Comparison of ENCODE assay signal across 8 cellular contexts in the genomic region with DNA sequence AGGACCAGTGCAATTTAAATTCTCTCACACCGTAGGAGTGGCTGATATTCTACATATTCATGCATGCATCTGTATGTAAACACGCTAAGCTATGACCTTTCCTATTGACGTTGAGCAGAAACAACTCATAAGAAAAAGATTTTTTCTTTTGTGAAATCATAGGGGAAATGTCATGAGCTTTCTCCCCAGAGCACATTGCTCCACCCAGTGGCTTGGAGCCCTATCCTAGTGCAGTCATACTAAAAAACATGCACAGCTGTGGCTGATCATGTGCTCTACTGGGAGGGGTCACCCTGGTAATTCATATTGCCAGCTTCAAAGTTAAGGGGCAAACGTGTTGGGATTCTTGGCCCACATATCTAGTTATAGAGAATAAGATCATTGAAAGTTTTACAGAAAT. TPM values are rescaled to one million over a fixed set of nuclear protein-coding genes. Genes with fewer than 3 reads are reported as not detected.
DNase-seq lines count a peak whose midpoint lies in the region; ATAC-seq and TF ChIP-seq lines count a peak whose summit lies in the region.

No MANE protein-coding gene starts in this region.

- TF ChIP-seq POLR2A in breast epithelium (IDR thresholded peaks at IDR 0.05): no peak

- no peak for ATAC-seq in HG02970 (IDR thresholded peaks at IDR 0.05; ENCODE audit: low FRiP score, unreplicated experiment)
- no peak for ATAC-seq in HG03521 (IDR thresholded peaks at IDR 0.05; ENCODE audit: unreplicated experiment)

- TF ChIP-seq CTCF in breast epithelium (IDR thresholded peaks at IDR 0.05): no peak

- H3K4me1 ChIP-seq in breast epithelium (peaks cover 0 to 5% of the 10 kb centered on the region in 2 donors), mucosa of rectum (ENCODE audit: control insufficient read depth in 2 of 2, insufficient read depth in 2 of 2, low read length in 2 of 2) (peaks cover 18 to 29% of the 10 kb centered on the region in 2 donors)

- no peaks in the 10 kb centered on the region for H3K36me3 ChIP-seq in breast epithelium
- no peaks in the 10 kb centered on the region for H3K36me3 ChIP-seq in mucosa of rectum (ENCODE audit: control insufficient read depth in 2 of 2, insufficient read depth in 2 of 2, low read length in 2 of 2)

- H3K27me3 ChIP-seq in breast epithelium (no peaks in the 10 kb centered on the region), mucosa of rectum (ENCODE audit: control insufficient read depth in 2 of 2, insufficient read depth in 2 of 2, low read length in 2 of 2) (no peaks in the 10 kb centered on the region)

- DNase-seq in AG20443 (ENCODE audit: low spot score) (peak; percentile 81), LHCN-M2 (ENCODE audit: low read depth) (peak; percentile 83), breast epithelium (ENCODE audit: low spot score in 2 of 2) (no peak), cortex of kidney (lab: John Stamatoyannopoulos, UW) (no peak)
- DNase-seq in effector CD4-positive, alpha-beta T cell: no peak

- H3K9ac ChIP-seq in mucosa of rectum (ENCODE audit: low read depth in 1 of 2, low read length in 2 of 2): no peak overlapping the region

- peak overlapping the region; percentile 56 to 72 for H3K27ac ChIP-seq in breast epithelium
- H3K27ac ChIP-seq in mucosa of rectum (ENCODE audit: low read depth in 2 of 2, low read length in 2 of 2): peak overlapping the region; percentile 12 to 94

- no peak overlapping the region for H3K4me3 ChIP-seq in breast epithelium
- H3K4me3 ChIP-seq in mucosa of rectum (ENCODE audit: low read length in 2 of 2): no peak overlapping the region

- intact Hi-C loops in breast epithelium (cut with DNase I; ENCODE audit: low total_unique reads): no loop called here

- H3K9me3 ChIP-seq in breast epithelium: no peaks in the 10 kb centered on the region
- H3K9me3 ChIP-seq in mucosa of rectum (ENCODE audit: control insufficient read depth in 2 of 2, low read length in 2 of 2): no peaks in the 10 kb centered on the region

RNA-seq across cellular contexts. Expression of a gene that starts 1.8 kb away (rescaled TPM):
- total RNA-seq in LHCN-M2 (2014; rRNA removed) (17.8 and 19.4 TPM in 2 replicates), breast epithelium (10 to 100 TPM; 17.1 to 32.9 (median 27.2) TPM)
- polyA plus RNA-seq in LHCN-M2 (2012): 21.3 TPM

RNA-seq across cellular contexts. Expression of a gene that starts 9.3 kb away (rescaled TPM):
- 24.3 and 25.1 TPM in 2 replicates for total RNA-seq in LHCN-M2 (2014; rRNA removed)
- polyA plus RNA-seq in LHCN-M2 (2012): 8.5 TPM
- total RNA-seq in breast epithelium: 10 to 100 TPM; 15.1 to 21.6 (median 16.8) TPM

Comparison
In these comparisons a context has a peak if more than half of its experiments do, and no peak if none do; other contexts are left out.
1. DNase-seq: peak in AG20443 (single experiment) and LHCN-M2 (single experiment); none in breast epithelium (0 of 2), effector CD4-positive, alpha-beta T cell (single experiment) and cortex of kidney (single experiment).